1 cellular context compared by ENCODE assay signal in genomic region chr2:118784860-118785259, GRCh38.
A peak's percentile ranks its signal among the peaks of the same experiment; 100 is the strongest.
TF ChIP-seq lines count a peak whose summit lies in the region.

No MANE protein-coding gene starts in this region.

TF ChIP-seq in K562, 482 proteins besides CTCF, POLR2A, EP300 and RAD21 (continued from another document and continues in another):
- no peak for TF ChIP-seq SAP30 (IDR thresholded peaks at IDR 0.05; ENCODE audit: borderline replicate concordance, insufficient read depth, low read depth, low read length, poor library complexity, severe bottlenecking)
- no peak for TF ChIP-seq DLX4 (CRISPR knock-in tag; IDR thresholded peaks at IDR 0.05)
- no peak for TF ChIP-seq REST (CRISPR knock-in tag; IDR thresholded peaks at IDR 0.05; ENCODE audit: low read depth)
- no peak for TF ChIP-seq SPI1 (IDR thresholded peaks at IDR 0.05; ENCODE audit: borderline replicate concordance, low read depth, low read length)
- TF ChIP-seq PRDM10 (IDR thresholded peaks at IDR 0.05; ENCODE audit: partially characterized antibody), result no peak
- TF ChIP-seq IRF1 (CRISPR knock-in tag; IDR thresholded peaks at IDR 0.05; ENCODE audit: borderline replicate concordance), result no peak
- no peak for TF ChIP-seq DACH1 (IDR thresholded peaks at IDR 0.05; ENCODE audit: partially characterized antibody)
- TF ChIP-seq ETS1 (conservative IDR thresholded peaks at IDR 0.05; ENCODE audit: control insufficient read depth, low read depth, low read length), result no peak
- TF ChIP-seq KLF16 (IDR thresholded peaks at IDR 0.05), result no peak
- peak; percentile 85 for TF ChIP-seq ZNF23 (CRISPR knock-in tag; IDR thresholded peaks at IDR 0.05)
- TF ChIP-seq RBM15 (IDR thresholded peaks at IDR 0.05; ENCODE audit: insufficient read depth, low read length), result no peak
- no peak for TF ChIP-seq ERF (CRISPR knock-in tag; IDR thresholded peaks at IDR 0.05)
- TF ChIP-seq NCOA1 (IDR thresholded peaks at IDR 0.05; ENCODE audit: low read depth), result no peak
- no peak for TF ChIP-seq ZNF277 (CRISPR knock-in tag; IDR thresholded peaks at IDR 0.05; ENCODE audit: borderline replicate concordance)
- TF ChIP-seq CHCHD3 (CRISPR knock-in tag; IDR thresholded peaks at IDR 0.05), result no peak
- TF ChIP-seq ZNF561 (CRISPR knock-in tag; conservative IDR thresholded peaks at IDR 0.05), result no peak
- TF ChIP-seq MYBL2 (IDR thresholded peaks at IDR 0.05; ENCODE audit: low read depth), result no peak
- TF ChIP-seq MYBL2 (CRISPR knock-in tag; IDR thresholded peaks at IDR 0.05; ENCODE audit: borderline replicate concordance), result no peak
- TF ChIP-seq ZKSCAN3 (CRISPR knock-in tag; IDR thresholded peaks at IDR 0.05), result no peak
- TF ChIP-seq ETS2 (tag; IDR thresholded peaks at IDR 0.05; ENCODE audit: borderline replicate concordance, poor library complexity, severe bottlenecking), result no peak
- no peak for TF ChIP-seq ZBTB9 (CRISPR knock-in tag; IDR thresholded peaks at IDR 0.05)
- no peak for TF ChIP-seq YY1 (IDR thresholded peaks at IDR 0.05; ENCODE audit: borderline replicate concordance in 1 of 3, control insufficient read depth in 1 of 3, extremely low read depth in 1 of 3, insufficient read depth in 3 of 3, insufficient read length in 1 of 3, insufficient replicate concordance in 2 of 3, low read depth in 1 of 3, low read length in 2 of 3)
- TF ChIP-seq RBM25 (IDR thresholded peaks at IDR 0.05; ENCODE audit: low read depth, low read length, severe bottlenecking), result no peak
- no peak for TF ChIP-seq POLR2AphosphoS5 (IDR thresholded peaks at IDR 0.05; ENCODE audit: control insufficient read depth, insufficient read depth, low read depth, low read length)
- TF ChIP-seq ZNF197 (CRISPR knock-in tag; IDR thresholded peaks at IDR 0.05; ENCODE audit: low read depth), result no peak
- no peak for TF ChIP-seq MCM5 (IDR thresholded peaks at IDR 0.05; ENCODE audit: low read depth)
- no peak for TF ChIP-seq HDAC6 (IDR thresholded peaks at IDR 0.05; ENCODE audit: low read depth, low read length)
- no peak for TF ChIP-seq ZNF79 (CRISPR knock-in tag; IDR thresholded peaks at IDR 0.05; ENCODE audit: low read depth)
- TF ChIP-seq CTBP1 (IDR thresholded peaks at IDR 0.05; ENCODE audit: borderline replicate concordance), result 0 out of 2 replicates have a peak, but pooled peaks have one; percentile 12
- TF ChIP-seq ZNF707 (CRISPR knock-in tag; conservative IDR thresholded peaks at IDR 0.05), result no peak
- TF ChIP-seq FOXP4 (CRISPR knock-in tag; IDR thresholded peaks at IDR 0.05; ENCODE audit: borderline replicate concordance), result no peak
- no peak for TF ChIP-seq RERE (CRISPR knock-in tag; IDR thresholded peaks at IDR 0.05; ENCODE audit: borderline replicate concordance)
- TF ChIP-seq MBD2 (IDR thresholded peaks at IDR 0.05; ENCODE audit: borderline replicate concordance, low read depth), result no peak
- TF ChIP-seq NFE2 (IDR thresholded peaks at IDR 0.05; ENCODE audit: low read depth), result no peak
